1 cellular context compared by ENCODE assay signal in the genomic region with DNA sequence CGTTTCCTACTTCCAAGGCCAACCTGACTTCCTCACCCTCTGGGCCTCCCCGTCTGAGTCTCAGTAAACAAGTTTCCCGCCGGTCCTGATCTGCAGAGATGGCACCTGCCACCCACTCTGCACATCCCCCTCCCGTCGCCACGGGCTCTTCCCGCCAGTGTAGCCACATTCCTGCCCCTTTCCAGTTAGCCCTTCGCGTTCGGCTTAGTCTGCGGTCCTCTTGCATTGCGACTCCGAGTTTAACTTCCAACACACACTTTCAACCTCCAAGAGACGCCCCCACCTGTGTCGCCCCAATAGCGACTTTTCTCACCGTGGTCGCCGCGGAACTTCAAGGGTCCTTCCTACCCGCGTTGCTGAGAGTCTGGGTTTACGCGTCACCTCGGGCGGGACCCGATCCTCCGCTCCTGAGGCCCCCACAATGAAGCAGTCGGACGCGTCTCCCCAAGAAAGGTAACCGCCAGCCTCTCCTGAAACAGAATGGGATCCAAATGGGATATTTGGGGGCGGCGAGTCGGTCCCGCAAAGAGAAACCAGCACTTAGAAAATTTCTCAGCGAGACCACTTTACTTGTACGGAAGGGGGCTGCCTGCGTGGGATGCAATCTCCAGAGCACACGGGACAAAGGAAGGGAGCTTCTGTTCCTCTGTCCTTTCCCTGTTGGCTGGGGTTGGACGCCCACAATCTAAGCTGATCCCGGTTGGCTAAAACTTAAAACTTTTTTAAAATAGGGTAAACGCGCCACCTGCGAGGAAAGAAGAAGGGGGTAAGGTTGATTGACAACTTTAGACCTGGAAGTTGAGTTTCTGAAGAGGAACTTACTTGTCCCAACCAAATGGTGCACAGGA.
TF ChIP-seq lines count a peak whose summit lies in the region.

No MANE protein-coding gene starts in this region.

TF ChIP-seq in HepG2, 621 proteins besides CTCF, POLR2A, EP300 and RAD21 (continued from another document):
- peak; percentile 34 for TF ChIP-seq ZNF407 (CRISPR knock-in tag; IDR thresholded peaks at IDR 0.05; ENCODE audit: not compliant biosample characterization)
- peak; percentile 81 for TF ChIP-seq SRY (CRISPR knock-in tag; IDR thresholded peaks at IDR 0.05)
- peak; percentile 62; the same call in 1 of the 2 replicates for TF ChIP-seq HIC2 (CRISPR knock-in tag; IDR thresholded peaks at IDR 0.05; ENCODE audit: low read depth)
- TF ChIP-seq, protein P1, sequence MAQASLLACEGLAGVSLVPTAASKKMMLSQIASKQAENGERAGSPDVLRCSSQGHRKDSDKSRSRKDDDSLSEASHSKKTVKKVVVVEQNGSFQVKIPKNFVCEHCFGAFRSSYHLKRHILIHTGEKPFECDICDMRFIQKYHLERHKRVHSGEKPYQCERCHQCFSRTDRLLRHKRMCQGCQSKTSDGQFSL (CRISPR knock-in tag; IDR thresholded peaks at IDR 0.05): peak; percentile 50; the same call in 1 of the 2 replicates
- TF ChIP-seq ZNF747 (CRISPR knock-in tag; IDR thresholded peaks at IDR 0.05; ENCODE audit: borderline replicate concordance): peak; percentile 45; the same call in 1 of the 2 replicates
- TF ChIP-seq EED (CRISPR knock-in tag; IDR thresholded peaks at IDR 0.05): peak; percentile 83; the same call in 1 of the 2 replicates
- no peak for TF ChIP-seq ZNF670 (CRISPR knock-in tag; IDR thresholded peaks at IDR 0.05; ENCODE audit: borderline replicate concordance)
- no peak for TF ChIP-seq MTF1 (CRISPR knock-in tag; IDR thresholded peaks at IDR 0.05)
- TF ChIP-seq SIN3B (IDR thresholded peaks at IDR 0.05; ENCODE audit: low read length): no peak
- TF ChIP-seq GATAD2A (CRISPR knock-in tag; IDR thresholded peaks at IDR 0.05): peak; percentile 42; the same call in 1 of the 2 replicates
- TF ChIP-seq ZNF766 (CRISPR knock-in tag; IDR thresholded peaks at IDR 0.05; ENCODE audit: borderline replicate concordance): 0 out of 2 replicates have a peak, but pooled peaks have one; percentile 34
- TF ChIP-seq, protein P2, sequence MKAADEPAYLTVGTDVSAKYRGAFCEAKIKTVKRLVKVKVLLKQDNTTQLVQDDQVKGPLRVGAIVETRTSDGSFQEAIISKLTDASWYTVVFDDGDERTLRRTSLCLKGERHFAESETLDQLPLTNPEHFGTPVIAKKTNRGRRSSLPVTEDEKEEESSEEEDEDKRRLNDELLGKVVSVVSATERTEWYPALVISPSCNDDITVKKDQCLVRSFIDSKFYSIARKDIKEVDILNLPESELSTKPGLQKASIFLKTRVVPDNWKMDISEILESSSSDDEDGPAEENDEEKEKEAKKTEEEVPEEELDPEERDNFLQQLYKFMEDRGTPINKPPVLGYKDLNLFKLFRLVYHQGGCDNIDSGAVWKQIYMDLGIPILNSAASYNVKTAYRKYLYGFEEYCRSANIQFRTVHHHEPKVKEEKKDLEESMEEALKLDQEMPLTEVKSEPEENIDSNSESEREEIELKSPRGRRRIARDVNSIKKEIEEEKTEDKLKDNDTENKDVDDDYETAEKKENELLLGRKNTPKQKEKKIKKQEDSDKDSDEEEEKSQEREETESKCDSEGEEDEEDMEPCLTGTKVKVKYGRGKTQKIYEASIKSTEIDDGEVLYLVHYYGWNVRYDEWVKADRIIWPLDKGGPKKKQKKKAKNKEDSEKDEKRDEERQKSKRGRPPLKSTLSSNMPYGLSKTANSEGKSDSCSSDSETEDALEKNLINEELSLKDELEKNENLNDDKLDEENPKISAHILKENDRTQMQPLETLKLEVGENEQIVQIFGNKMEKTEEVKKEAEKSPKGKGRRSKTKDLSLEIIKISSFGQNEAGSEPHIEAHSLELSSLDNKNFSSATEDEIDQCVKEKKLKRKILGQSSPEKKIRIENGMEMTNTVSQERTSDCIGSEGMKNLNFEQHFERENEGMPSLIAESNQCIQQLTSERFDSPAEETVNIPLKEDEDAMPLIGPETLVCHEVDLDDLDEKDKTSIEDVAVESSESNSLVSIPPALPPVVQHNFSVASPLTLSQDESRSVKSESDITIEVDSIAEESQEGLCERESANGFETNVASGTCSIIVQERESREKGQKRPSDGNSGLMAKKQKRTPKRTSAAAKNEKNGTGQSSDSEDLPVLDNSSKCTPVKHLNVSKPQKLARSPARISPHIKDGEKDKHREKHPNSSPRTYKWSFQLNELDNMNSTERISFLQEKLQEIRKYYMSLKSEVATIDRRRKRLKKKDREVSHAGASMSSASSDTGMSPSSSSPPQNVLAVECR (CRISPR knock-in tag; IDR thresholded peaks at IDR 0.05; ENCODE audit: borderline replicate concordance): peak; percentile 70; the same call in 1 of the 2 replicates
- peak; percentile 64 for TF ChIP-seq PITX1 (CRISPR knock-in tag; IDR thresholded peaks at IDR 0.05)
- peak; percentile 52; the same call in 1 of the 2 replicates for TF ChIP-seq ARNT2 (CRISPR knock-in tag; IDR thresholded peaks at IDR 0.05; ENCODE audit: low read depth)
- TF ChIP-seq PAWR (CRISPR knock-in tag; IDR thresholded peaks at IDR 0.05; ENCODE audit: borderline replicate concordance): no peak
- no peak for TF ChIP-seq ZNF382 (CRISPR knock-in tag; IDR thresholded peaks at IDR 0.05; ENCODE audit: borderline replicate concordance)
- no peak for TF ChIP-seq FOXA1 (IDR thresholded peaks at IDR 0.05)
- TF ChIP-seq FOXA1 (CRISPR knock-in tag; IDR thresholded peaks at IDR 0.05): peak; percentile 80
- peak; percentile 59; the same call in 1 of the 2 replicates for TF ChIP-seq ZNF543 (CRISPR knock-in tag; IDR thresholded peaks at IDR 0.05)
- TF ChIP-seq KIAA2018 (CRISPR knock-in tag; IDR thresholded peaks at IDR 0.05; ENCODE audit: borderline replicate concordance): no peak
